19 cellular contexts compared by ENCODE assay signal in the genomic region with DNA sequence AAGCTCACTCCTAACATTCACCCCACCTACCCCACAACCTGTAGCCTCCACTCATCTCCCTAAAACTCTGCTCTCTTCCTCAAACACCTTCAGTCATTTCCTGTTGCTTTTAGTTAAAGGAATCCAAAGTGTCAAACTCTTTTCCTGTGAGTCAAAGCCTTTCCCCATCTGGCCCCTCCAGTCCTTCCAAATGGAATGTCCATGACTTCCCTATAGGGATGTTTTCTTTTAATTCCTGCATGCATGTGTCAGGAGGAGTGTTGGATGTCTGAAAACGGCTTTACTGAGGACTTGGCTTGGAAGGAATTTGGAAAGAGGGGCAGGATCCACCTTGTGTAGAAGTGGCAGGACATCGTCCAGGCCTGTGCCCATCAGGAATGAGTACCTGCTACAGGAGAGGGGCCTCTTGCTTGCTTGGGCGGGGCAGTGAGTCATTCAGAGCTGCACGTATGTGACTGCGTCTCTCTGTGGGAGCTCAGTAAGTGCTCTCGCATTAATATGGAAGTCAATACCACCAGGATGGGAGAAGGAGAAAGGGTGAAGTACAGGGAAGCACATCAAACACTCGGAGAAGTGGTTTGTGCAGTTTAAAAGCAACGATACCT.
DNase-seq lines count a peak whose midpoint lies in the region; ATAC-seq and TF ChIP-seq lines count a peak whose summit lies in the region.
"Had no signal": no experiment of that assay in that cellular context is flagged by ENCODE, and none has a peak within 500 bp of the region (broad histone marks: within the 10 kb centered on the region; RNA-seq: fewer than 3 reads in every experiment).

No MANE protein-coding gene starts in this region.

- no peak overlapping the region for H3K4me3 Mint-ChIP-seq in brain
- no peak overlapping the region for H3K4me3 Mint-ChIP-seq in natural killer cell treated with Interleukin-12 subunit alpha and Interleukin-12 subunit beta and Interleukin-15 and Interleukin-18, amount 100 ng/mL, for 72 hours
- H3K4me3 Mint-ChIP-seq: B cell had no signal

- H3K27me3 Mint-ChIP-seq in brain: no peaks in the 10 kb centered on the region
- H3K27me3 Mint-ChIP-seq in natural killer cell treated with Interleukin-12 subunit alpha and Interleukin-12 subunit beta and Interleukin-15 and Interleukin-18, amount 100 ng/mL, for 72 hours: peaks cover 0 to 8% of the 10 kb centered on the region in 2 donors
- H3K27me3 Mint-ChIP-seq: B cell had no signal

- H2BK120ac ChIP-seq in IMR-90 (ENCODE audit: low read depth, low read length): no peak overlapping the region

- no peak overlapping the region for H2BK15ac ChIP-seq in IMR-90 (ENCODE audit: low read depth, low read length)

- H3K36me3 ChIP-seq in IMR-90 (ENCODE audit: control insufficient read depth, insufficient read depth, low read length): no peaks in the 10 kb centered on the region
- H3K36me3 ChIP-seq in left lung: no peaks in the 10 kb centered on the region
- H3K36me3 ChIP-seq: breast epithelium had no signal

- no peak overlapping the region for H3K9ac ChIP-seq in IMR-90 (ENCODE audit: low read depth, low read length)

- H2BK20ac ChIP-seq in IMR-90 (ENCODE audit: low read depth, low read length): no peak overlapping the region

- no peak for TF ChIP-seq POLR2A in IMR-90 (IDR thresholded peaks at IDR 0.05; ENCODE audit: low read depth, low read length)

- H3K4me1 Mint-ChIP-seq in brain: peaks cover 26% of the 10 kb centered on the region
- no peaks in the 10 kb centered on the region for H3K4me1 Mint-ChIP-seq in natural killer cell treated with Interleukin-12 subunit alpha and Interleukin-12 subunit beta and Interleukin-15 and Interleukin-18, amount 100 ng/mL, for 72 hours (ENCODE audit: low read depth in 2 of 2)
- H3K4me1 Mint-ChIP-seq: B cell had no signal

- no peaks in the 10 kb centered on the region for H3K36me3 Mint-ChIP-seq in brain
- H3K36me3 Mint-ChIP-seq in natural killer cell treated with Interleukin-12 subunit alpha and Interleukin-12 subunit beta and Interleukin-15 and Interleukin-18, amount 100 ng/mL, for 72 hours: no peaks in the 10 kb centered on the region

- peak overlapping the region in 3 of 5 experiments; percentile 33 to 59 (median 57) for H3K27ac Mint-ChIP-seq in brain
- H3K27ac Mint-ChIP-seq in natural killer cell treated with Interleukin-12 subunit alpha and Interleukin-12 subunit beta and Interleukin-15 and Interleukin-18, amount 100 ng/mL, for 72 hours: no peak overlapping the region
- H3K27ac Mint-ChIP-seq: B cell, progenitor cell of endocrine pancreas had no signal

- no peak overlapping the region for H3K27ac ChIP-seq in IMR-90 (ENCODE audit: insufficient read depth, low read length)
- H3K27ac ChIP-seq in left lung: no peak overlapping the region
- H3K27ac ChIP-seq: breast epithelium had no signal

- no peaks in the 10 kb centered on the region for H3K27me3 ChIP-seq in IMR-90 (ENCODE audit: control insufficient read depth, insufficient read depth, low read length)
- peaks cover 6 to 58% of the 10 kb centered on the region in 2 donors for H3K27me3 ChIP-seq in left lung

- dilution Hi-C loops in IMR-90 (cut with HindIII; ENCODE audit: low sequenced_read_pairs, unreplicated experiment): no loop called here

- TF ChIP-seq RAD21 in IMR-90 (IDR thresholded peaks at IDR 0.05; ENCODE audit: low read length): no peak

- CTCF ChIA-PET in IMR-90 (lab: Yijun Ruan, JAX): no interaction called here

- no peak overlapping the region for H4K91ac ChIP-seq in IMR-90 (ENCODE audit: insufficient read depth, low read depth, low read length)

- H4K8ac ChIP-seq in IMR-90 (ENCODE audit: low read depth in 2 of 2, low read length in 2 of 2): no peak overlapping the region

- H3K4me1 ChIP-seq in IMR-90 (ENCODE audit: control insufficient read depth, insufficient read depth, low read length) (no peaks in the 10 kb centered on the region), left lung (no peaks in the 10 kb centered on the region)
- H3K4me1 ChIP-seq: breast epithelium had no signal

- no peak overlapping the region for H2AK9ac ChIP-seq in IMR-90 (replicated peaks; ENCODE audit: low read depth, low read length, poor library complexity)

- H2AK5ac ChIP-seq in IMR-90 (ENCODE audit: low read depth, low read length): no peak overlapping the region

- no peak overlapping the region for H4K5ac ChIP-seq in IMR-90 (ENCODE audit: low read depth, low read length)

- POLR2A ChIA-PET in IMR-90 (lab: Charles Lee; ENCODE audit: unreplicated experiment): no interaction called here

- BruUV-seq in IMR-90 (replicated peaks; lab: Mats Ljungman, UMichigan): no TSS peak

- no peak for TF ChIP-seq CTCF in IMR-90 (conservative IDR thresholded peaks at IDR 0.05; ENCODE audit: low read depth, low read length)
- no peak for TF ChIP-seq CTCF in brain (conservative IDR thresholded peaks at IDR 0.05)
- TF ChIP-seq CTCF in left lung (IDR thresholded peaks at IDR 0.05): no peak

- intact Hi-C loops in IMR-90 (cut with micrococcal nuclease): no loop called here
- intact Hi-C loops in left lung (cut with DNase I): no loop called here

- H3K4ac ChIP-seq in IMR-90 (ENCODE audit: low read depth, low read length): no peak overlapping the region

- H3K4me3 ChIP-seq in IMR-90 (ENCODE audit: insufficient read depth, low read depth, low read length) (no peak overlapping the region), left lung (no peak overlapping the region)
- H3K4me3 ChIP-seq: breast epithelium had no signal

- H2AFZ ChIP-seq in IMR-90 (replicated peaks; ENCODE audit: low read length, poor library complexity): no peak overlapping the region

- ATAC-seq in IMR-90 (ENCODE audit: low read depth) (no peak; the same call in 1 of the 2 replicates), left lung (peak; percentile 71), HG03378 (IDR thresholded peaks at IDR 0.05; ENCODE audit: unreplicated experiment) (no peak)
- ATAC-seq in natural killer cell treated with Interleukin-12 subunit alpha and Interleukin-12 subunit beta and Interleukin-15 and Interleukin-18, amount 100 ng/mL, for 72 hours: no peak
- ATAC-seq: activated CD4-positive, CD25-positive, alpha-beta regulatory T cell treated with anti-CD3 and anti-CD28 coated beads, Interleukin-2, amount 50 U/mL, for 24 hours; left ventricle myocardium superior had no signal

- H3K4me2 ChIP-seq in IMR-90 (ENCODE audit: low read depth, low read length): no peak overlapping the region

- no peak overlapping the region for H3K23ac ChIP-seq in IMR-90 (ENCODE audit: low read depth, low read length)

- WGBS in IMR-90 (ENCODE audit: extremely low coverage in 2 of 2, insufficient read length in 1 of 2), 2 experiments: 35% methylated on average over 2 of the region's 8 CpGs; no CpG with 5 or more reads in 1 of the 2 experiments

- H3K9me3 ChIP-seq in IMR-90 (ENCODE audit: control insufficient read depth, insufficient read depth, low read length) (no peaks in the 10 kb centered on the region; the same call in 1 of the 2 replicates), left lung (no peaks in the 10 kb centered on the region)
- H3K9me3 ChIP-seq: breast epithelium had no signal

- in situ Hi-C loops in IMR-90 (cut with MboI; ENCODE audit: low sequenced_read_pairs): no loop called here

- no peak overlapping the region for H3K56ac ChIP-seq in IMR-90 (ENCODE audit: extremely low read depth, insufficient read depth, low read length)

- H3K14ac ChIP-seq in IMR-90 (replicated peaks; ENCODE audit: low read depth, low read length): no peak overlapping the region

- DNase-seq in EH (ENCODE audit: low read depth) (peak; percentile 84), IMR-90 (peak; percentile 3), left lung (peak; percentile 37 to 40), CD1c-positive myeloid dendritic cell (ENCODE audit: extremely low spot score) (no peak)
- no peak for DNase-seq in natural killer cell treated with Interleukin-12 subunit alpha and Interleukin-12 subunit beta and Interleukin-15 and Interleukin-18, amount 100 ng/mL, for 72 hours (ENCODE audit: low spot score)
- DNase-seq in activated CD4-positive, alpha-beta T cell treated with anti-CD3 and anti-CD28 coated beads for 1 hour: no peak
- DNase-seq: activated naive CD4-positive, alpha-beta T cell treated with anti-CD3 and anti-CD28 coated beads, Interleukin-2, amount 50 U/mL, for 16 hours; DMS 273 treated with DMSO at 0.1 percent for 48 hours; left ventricle myocardium superior; MV-4-11; NCI-H2171; SHP77 treated with DMSO at 0.1 percent for 48 hours; T-helper 2 cell had no signal

- no peak overlapping the region for H3K18ac ChIP-seq in IMR-90 (ENCODE audit: low read depth, low read length)

- no peak overlapping the region for H2BK5ac ChIP-seq in IMR-90 (ENCODE audit: low read depth, low read length, poor library complexity, severe bottlenecking)

- no peaks in the 10 kb centered on the region for H3K9me1 ChIP-seq in IMR-90 (ENCODE audit: insufficient read depth, low read length)

- no peaks in the 10 kb centered on the region for H3K9me3 Mint-ChIP-seq in brain
- no peaks in the 10 kb centered on the region for H3K9me3 Mint-ChIP-seq in natural killer cell treated with Interleukin-12 subunit alpha and Interleukin-12 subunit beta and Interleukin-15 and Interleukin-18, amount 100 ng/mL, for 72 hours

- no peaks in the 10 kb centered on the region for H3K79me1 ChIP-seq in IMR-90 (ENCODE audit: low read depth in 1 of 2, low read length in 2 of 2)

- no peaks in the 10 kb centered on the region for H4K20me1 ChIP-seq in IMR-90 (ENCODE audit: insufficient read depth, low read length)

TF ChIP-seq in IMR-90, 13 proteins besides CTCF, POLR2A, EP300 and RAD21 (continues in another document):
- TF ChIP-seq, protein P1, sequence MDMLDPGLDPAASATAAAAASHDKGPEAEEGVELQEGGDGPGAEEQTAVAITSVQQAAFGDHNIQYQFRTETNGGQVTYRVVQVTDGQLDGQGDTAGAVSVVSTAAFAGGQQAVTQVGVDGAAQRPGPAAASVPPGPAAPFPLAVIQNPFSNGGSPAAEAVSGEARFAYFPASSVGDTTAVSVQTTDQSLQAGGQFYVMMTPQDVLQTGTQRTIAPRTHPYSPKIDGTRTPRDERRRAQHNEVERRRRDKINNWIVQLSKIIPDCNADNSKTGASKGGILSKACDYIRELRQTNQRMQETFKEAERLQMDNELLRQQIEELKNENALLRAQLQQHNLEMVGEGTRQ (IDR thresholded peaks at IDR 0.05; ENCODE audit: low read depth, low read length): no peak
- TF ChIP-seq RFX5 (IDR thresholded peaks at IDR 0.05; ENCODE audit: low read depth, low read length): no peak
- TF ChIP-seq, protein P2, sequence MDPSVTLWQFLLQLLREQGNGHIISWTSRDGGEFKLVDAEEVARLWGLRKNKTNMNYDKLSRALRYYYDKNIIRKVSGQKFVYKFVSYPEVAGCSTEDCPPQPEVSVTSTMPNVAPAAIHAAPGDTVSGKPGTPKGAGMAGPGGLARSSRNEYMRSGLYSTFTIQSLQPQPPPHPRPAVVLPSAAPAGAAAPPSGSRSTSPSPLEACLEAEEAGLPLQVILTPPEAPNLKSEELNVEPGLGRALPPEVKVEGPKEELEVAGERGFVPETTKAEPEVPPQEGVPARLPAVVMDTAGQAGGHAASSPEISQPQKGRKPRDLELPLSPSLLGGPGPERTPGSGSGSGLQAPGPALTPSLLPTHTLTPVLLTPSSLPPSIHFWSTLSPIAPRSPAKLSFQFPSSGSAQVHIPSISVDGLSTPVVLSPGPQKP (IDR thresholded peaks at IDR 0.05; ENCODE audit: borderline replicate concordance, low read depth, low read length): no peak
- TF ChIP-seq CHD1 (IDR thresholded peaks at IDR 0.05; ENCODE audit: low read depth, low read length): no peak
- no peak for TF ChIP-seq CEBPB (IDR thresholded peaks at IDR 0.05; ENCODE audit: low read depth, low read length)

Comparison
In these comparisons a context has a peak if more than half of its experiments do, and no peak if none do; other contexts are left out.
1. DNase-seq: peak in EH (single experiment), IMR-90 (single experiment) and left lung (2 of 2); none in natural killer cell treated with Interleukin-12 subunit alpha and Interleukin-12 subunit beta and Interleukin-15 and Interleukin-18, amount 100 ng/mL, for 72 hours (single experiment), activated CD4-positive, alpha-beta T cell treated with anti-CD3 and anti-CD28 coated beads for 1 hour (single experiment) and CD1c-positive myeloid dendritic cell (single experiment).
2. H3K27ac Mint-ChIP-seq: peak in brain (3 of 5); none in natural killer cell treated with Interleukin-12 subunit alpha and Interleukin-12 subunit beta and Interleukin-15 and Interleukin-18, amount 100 ng/mL, for 72 hours (0 of 2).